ENCODE assay signal across 8 cellular contexts in genomic region chr1:236603896-236604217, GRCh38. TPM values are rescaled to one million over a fixed set of nuclear protein-coding genes. Genes with fewer than 3 reads are reported as not detected.
DNase-seq lines count a peak whose midpoint lies in the region; ATAC-seq and TF ChIP-seq lines count a peak whose summit lies in the region.

No MANE protein-coding gene starts in this region.

- intact Hi-C loops in activated naive CD4-positive, alpha-beta T cell treated with anti-CD3 and anti-CD28 coated beads for 36 hours (cut with micrococcal nuclease): loop anchor here (1.0 to 5.0 kb wide), 5 partner anchors 80 to 462 kb away; partner anchors contain the start of genes ACTN2, GPR137B and MTR
- intact Hi-C loops in activated CD8-positive, alpha-beta T cell treated with anti-CD3 and anti-CD28 coated beads for 36 hours (cut with micrococcal nuclease): no loop called here

- WGBS in iPS DF 6.9 (ENCODE audit: insufficient coverage, insufficient read length): no CpG with 5 or more reads among the region's 16 CpGs
- 2% methylated on average over 16 of the region's 16 CpGs for WGBS in smooth muscle cell (ENCODE audit: low lambda C conversion rate)

- TF ChIP-seq CTCF in activated CD8-positive, alpha-beta T cell treated with anti-CD3 and anti-CD28 coated beads for 36 hours (IDR thresholded peaks at IDR 0.05): no peak
- no peak for TF ChIP-seq CTCF in smooth muscle cell (IDR thresholded peaks at IDR 0.05; ENCODE audit: borderline replicate concordance, insufficient read depth, poor library complexity, severe bottlenecking)

- POLR2A ChIA-PET in activated CD8-positive, alpha-beta T cell treated with anti-CD3 and anti-CD28 coated beads for 36 hours (lab: Charles Lee): interaction anchor here (1.0 to 1.8 kb wide), 3 partner anchors 12 to 191 kb away, joined by 3 to 5 read pairs (median 3); partner anchors contain the start of gene MTR

- ATAC-seq in HG03135 (IDR thresholded peaks at IDR 0.05; ENCODE audit: unreplicated experiment): peak; percentile 21
- ATAC-seq in activated CD8-positive, alpha-beta T cell treated with anti-CD3 and anti-CD28 coated beads for 36 hours: peak; percentile 35
- ATAC-seq in activated CD4-positive, CD25-positive, alpha-beta regulatory T cell treated with anti-CD3 and anti-CD28 coated beads, Interleukin-2, amount 50 U/mL, for 24 hours: no peak

- H3K4me2 ChIP-seq in smooth muscle cell: peak overlapping the region; percentile 95

- DNase-seq in activated naive CD4-positive, alpha-beta T cell treated with anti-CD3 and anti-CD28 coated beads for 36 hours: no peak
- DNase-seq in activated naive CD4-positive, alpha-beta T cell treated with anti-CD3 and anti-CD28 coated beads, Interleukin-2, amount 50 U/mL, for 16 hours: no peak
- peak; percentile 53 for DNase-seq in activated CD8-positive, alpha-beta T cell treated with anti-CD3 and anti-CD28 coated beads for 36 hours
- DNase-seq in iPS DF 6.9 (ENCODE audit: low read depth, low spot score) (no peak), smooth muscle cell (lab: John Stamatoyannopoulos, UW; ENCODE audit: unreplicated experiment) (no peak), NCI-H2107 (lab: John Stamatoyannopoulos, UW) (no peak)

- H3K9me3 Mint-ChIP-seq in activated naive CD4-positive, alpha-beta T cell treated with anti-CD3 and anti-CD28 coated beads for 36 hours: no peaks in the 10 kb centered on the region
- no peaks in the 10 kb centered on the region for H3K9me3 Mint-ChIP-seq in activated CD8-positive, alpha-beta T cell treated with anti-CD3 and anti-CD28 coated beads for 36 hours

- H2AFZ ChIP-seq in smooth muscle cell (ENCODE audit: low read depth): peak overlapping the region; percentile 99

- H4K20me1 ChIP-seq in smooth muscle cell (ENCODE audit: low read depth): peaks cover 10% of the 10 kb centered on the region

- peaks cover 15% of the 10 kb centered on the region for H3K79me2 ChIP-seq in smooth muscle cell (ENCODE audit: low read depth)

- peaks cover 31% of the 10 kb centered on the region for H3K4me1 Mint-ChIP-seq in activated naive CD4-positive, alpha-beta T cell treated with anti-CD3 and anti-CD28 coated beads for 36 hours (ENCODE audit: low read depth)
- peaks cover 25% of the 10 kb centered on the region for H3K4me1 Mint-ChIP-seq in activated CD8-positive, alpha-beta T cell treated with anti-CD3 and anti-CD28 coated beads for 36 hours (ENCODE audit: low read depth)

- H3K27me3 ChIP-seq in iPS DF 6.9 (ENCODE audit: control insufficient read depth, insufficient read depth, low read length) (no peaks in the 10 kb centered on the region), smooth muscle cell (ENCODE audit: low read depth) (no peaks in the 10 kb centered on the region)

- CTCF ChIA-PET in activated naive CD4-positive, alpha-beta T cell treated with anti-CD3 and anti-CD28 coated beads for 36 hours (lab: Charles Lee): interaction anchor here (0.7 to 1.8 kb wide), 4 partner anchors 9 to 958 kb away, joined by 3 to 5 read pairs (median 3); no protein-coding TSS in a partner anchor
- CTCF ChIA-PET in activated CD8-positive, alpha-beta T cell treated with anti-CD3 and anti-CD28 coated beads for 36 hours (lab: Charles Lee): interaction anchor here (0.8 to 1.5 kb wide), 4 partner anchors 8 to 268 kb away, joined by 3 to 4 read pairs (median 3); no protein-coding TSS in a partner anchor

- H3K4me3 ChIP-seq in iPS DF 6.9 (ENCODE audit: low read length): peak overlapping the region; percentile 85; the same call in 1 of the 2 replicates
- H3K4me3 ChIP-seq in smooth muscle cell: peak overlapping the region; percentile 76

- peaks cover 7% of the 10 kb centered on the region for H3K27me3 Mint-ChIP-seq in activated naive CD4-positive, alpha-beta T cell treated with anti-CD3 and anti-CD28 coated beads for 36 hours (ENCODE audit: low read depth)
- peaks cover 7% of the 10 kb centered on the region for H3K27me3 Mint-ChIP-seq in activated CD8-positive, alpha-beta T cell treated with anti-CD3 and anti-CD28 coated beads for 36 hours

- H3K27ac ChIP-seq in iPS DF 6.9 (ENCODE audit: low read length): no peak overlapping the region
- peak overlapping the region; percentile 70 for H3K27ac ChIP-seq in smooth muscle cell (ENCODE audit: low read depth)

- peak overlapping the region; percentile 88 for H3K27ac Mint-ChIP-seq in activated naive CD4-positive, alpha-beta T cell treated with anti-CD3 and anti-CD28 coated beads for 36 hours
- peak overlapping the region; percentile 94 for H3K27ac Mint-ChIP-seq in activated CD8-positive, alpha-beta T cell treated with anti-CD3 and anti-CD28 coated beads for 36 hours

- H3F3A ChIP-seq in smooth muscle cell (ENCODE audit: low read depth): peaks cover 3% of the 10 kb centered on the region

- H3K4me3 Mint-ChIP-seq in activated naive CD4-positive, alpha-beta T cell treated with anti-CD3 and anti-CD28 coated beads for 36 hours: peak overlapping the region; percentile 97
- peak overlapping the region; percentile 98 for H3K4me3 Mint-ChIP-seq in activated CD8-positive, alpha-beta T cell treated with anti-CD3 and anti-CD28 coated beads for 36 hours

- peak overlapping the region; percentile 68 for H3K9ac ChIP-seq in smooth muscle cell (ENCODE audit: low read depth)

- H3K36me3 Mint-ChIP-seq in activated naive CD4-positive, alpha-beta T cell treated with anti-CD3 and anti-CD28 coated beads for 36 hours (ENCODE audit: low read depth): peaks cover 26% of the 10 kb centered on the region
- H3K36me3 Mint-ChIP-seq in activated CD8-positive, alpha-beta T cell treated with anti-CD3 and anti-CD28 coated beads for 36 hours (ENCODE audit: low read depth): peaks cover 33% of the 10 kb centered on the region

- H3K36me3 ChIP-seq in iPS DF 6.9 (ENCODE audit: control insufficient read depth, insufficient read depth, low read length): no peaks in the 10 kb centered on the region; the same call in 1 of the 2 replicates
- H3K36me3 ChIP-seq in smooth muscle cell (ENCODE audit: low read depth): no peaks in the 10 kb centered on the region

- H3K9me3 ChIP-seq in iPS DF 6.9 (ENCODE audit: control insufficient read depth, insufficient read depth, low read length) (no peaks in the 10 kb centered on the region), smooth muscle cell (replicated peaks; ENCODE audit: low read depth) (no peaks in the 10 kb centered on the region)

- H3K4me1 ChIP-seq in iPS DF 6.9 (ENCODE audit: control insufficient read depth, insufficient read depth, low read length) (no peaks in the 10 kb centered on the region), smooth muscle cell (ENCODE audit: low read depth) (peaks cover 10% of the 10 kb centered on the region)

RNA-seq across cellular contexts. Expression of gene HEATR1, which starts 0.5 kb away (rescaled TPM):
- 10 to 100 TPM; 71.6 to 75.1 TPM for total RNA-seq in activated naive CD4-positive, alpha-beta T cell treated with anti-CD3 and anti-CD28 coated beads for 36 hours
- total RNA-seq in activated CD8-positive, alpha-beta T cell treated with anti-CD3 and anti-CD28 coated beads for 36 hours: 10 to 100 TPM; 80.9 to 81.7 TPM
- 25.3 and 29.0 TPM in 2 replicates for total RNA-seq in smooth muscle cell
- polyA plus RNA-seq in smooth muscle cell: 6.9 and 7.4 TPM in 2 replicates

Comparison
In these comparisons a context has a peak if more than half of its experiments do, and no peak if none do; other contexts are left out.
1. ATAC-seq: peak in HG03135 (single experiment) and activated CD8-positive, alpha-beta T cell treated with anti-CD3 and anti-CD28 coated beads for 36 hours (single experiment); none in activated CD4-positive, CD25-positive, alpha-beta regulatory T cell treated with anti-CD3 and anti-CD28 coated beads, Interleukin-2, amount 50 U/mL, for 24 hours (0 of 2).